In genomic region chr22:36021649-36022048, GRCh38 we compare ENCODE assay signal across 13 cellular contexts. TPM values are rescaled to one million over a fixed set of nuclear protein-coding genes. Genes with fewer than 3 reads are reported as not detected.
A peak's percentile ranks its signal among the peaks of the same experiment; 100 is the strongest.
DNase-seq lines count a peak whose midpoint lies in the region; ATAC-seq and TF ChIP-seq lines count a peak whose summit lies in the region.
"Had no signal": no experiment of that assay in that cellular context is flagged by ENCODE, and none has a peak within 500 bp of the region (broad histone marks: within the 10 kb centered on the region; RNA-seq: fewer than 3 reads in every experiment).

No MANE protein-coding gene starts in this region.

- H3K4me3 ChIP-seq in esophagus squamous epithelium (no peak overlapping the region), sigmoid colon (no peak overlapping the region)

- H3K36me3 ChIP-seq in esophagus squamous epithelium (peaks cover 0 to 4% (median 0%) of the 10 kb centered on the region in 3 donors), sigmoid colon (peaks cover 0 to 3% (median 0%) of the 10 kb centered on the region in 4 donors)

- H3K9me3 ChIP-seq in esophagus squamous epithelium = no peaks in the 10 kb centered on the region
- H3K9me3 ChIP-seq in sigmoid colon = no peaks in the 10 kb centered on the region

- TF ChIP-seq EP300 in sigmoid colon (IDR thresholded peaks at IDR 0.05) = no peak

- ATAC-seq in HG02981 (IDR thresholded peaks at IDR 0.05; ENCODE audit: unreplicated experiment) = no peak
- no peak for ATAC-seq in GM21381 (IDR thresholded peaks at IDR 0.05; ENCODE audit: unreplicated experiment)
- ATAC-seq in HG03520 (IDR thresholded peaks at IDR 0.05; ENCODE audit: unreplicated experiment) = no peak
- ATAC-seq: activated T-cell treated with anti-CD3 and anti-CD28 coated beads, Interleukin-2, amount 50 U/mL, for 4 hours; Right ventricle myocardium inferior had no signal

- H3K27ac ChIP-seq in esophagus squamous epithelium (peak overlapping the region in 3 of 4 donors; percentile 69 to 76 (median 74)), sigmoid colon (peak overlapping the region; percentile 72 to 78 (median 72))
- H3K27ac ChIP-seq: C4-2B had no signal

- TF ChIP-seq CTCF in esophagus squamous epithelium (IDR thresholded peaks at IDR 0.05) = no peak
- no peak for TF ChIP-seq CTCF in sigmoid colon (IDR thresholded peaks at IDR 0.05)

- intact Hi-C loops in esophagus squamous epithelium (cut with DNase I) (no loop called here), sigmoid colon (cut with DNase I) (no loop called here)

- H3K4me1 ChIP-seq in esophagus squamous epithelium (peaks cover 0 to 78% (median 33%) of the 10 kb centered on the region in 3 donors), sigmoid colon (peaks cover 0 to 74% (median 59%) of the 10 kb centered on the region in 4 donors)

- H3K27me3 ChIP-seq in esophagus squamous epithelium (no peaks in the 10 kb centered on the region), sigmoid colon (no peaks in the 10 kb centered on the region)

- TF ChIP-seq POLR2A in esophagus squamous epithelium (IDR thresholded peaks at IDR 0.05) (no peak), sigmoid colon (IDR thresholded peaks at IDR 0.05) (no peak)

- WGBS in esophagus squamous epithelium, 2 donors = 67 to 90% methylated on average over 2 of the region's 2 CpGs
- WGBS in sigmoid colon, 2 donors = 76 to 89% methylated on average over 2 of the region's 2 CpGs

- peak; percentile 52 for DNase-seq in DMS 273 treated with DMSO at 0.1 percent for 48 hours (lab: John Stamatoyannopoulos, UW)
- peak; percentile 96 for DNase-seq in NCI-H524 treated with DMSO at 0.1 percent for 48 hours (lab: John Stamatoyannopoulos, UW)
- DNase-seq in esophagus squamous epithelium (lab: John Stamatoyannopoulos, UW) = no peak
- no peak for DNase-seq in sigmoid colon
- DNase-seq in SKM-1 treated with dmso at 0.1 percent for 144 hours (lab: John Stamatoyannopoulos, UW; ENCODE audit: unreplicated experiment) = no peak
- DNase-seq: activated T-cell treated with anti-CD3 and anti-CD28 coated beads, Interleukin-2, amount 50 U/mL, for 4 hours; GOT3; NCI-H345 had no signal

RNA-seq across cellular contexts. Expression of gene RBFOX2, which starts 7.0 kb away (rescaled TPM):
- total RNA-seq in esophagus squamous epithelium = 10 to 100 TPM; 33.3 to 69.6 (median 46.3) TPM
- total RNA-seq in sigmoid colon = 100 to 1,000 TPM; 138 to 164 (median 148) TPM
- 10 to 100 TPM; 11.6 to 32.4 (median 15.6) TPM for polyA plus RNA-seq in sigmoid colon

Comparison
In these comparisons a context has a peak if more than half of its experiments do, and no peak if none do; other contexts are left out.
1. DNase-seq: peak in DMS 273 treated with DMSO at 0.1 percent for 48 hours (single experiment) and NCI-H524 treated with DMSO at 0.1 percent for 48 hours (single experiment); none in esophagus squamous epithelium (single experiment), sigmoid colon (single experiment) and SKM-1 treated with dmso at 0.1 percent for 144 hours (single experiment).